9 cellular contexts compared by ENCODE assay signal in genomic region chr2:159755788-159756187, GRCh38. TPM values are rescaled to one million over a fixed set of nuclear protein-coding genes. Genes with fewer than 3 reads are reported as not detected.
DNase-seq lines count a peak whose midpoint lies in the region; ATAC-seq and TF ChIP-seq lines count a peak whose summit lies in the region.
"Had no signal": no experiment of that assay in that cellular context is flagged by ENCODE, and none has a peak within 500 bp of the region (broad histone marks: within the 10 kb centered on the region; RNA-seq: fewer than 3 reads in every experiment).

No MANE protein-coding gene starts in this region.

- in situ Hi-C loops in GM13976 (cut with MboI; ENCODE audit: low sequenced_read_pairs, unreplicated experiment): no loop called here

- no peaks in the 10 kb centered on the region for H3K9me3 ChIP-seq in cardiac muscle cell (ENCODE audit: low read depth)
- H3K9me3 ChIP-seq: tibial nerve had no signal

- no peaks in the 10 kb centered on the region for H3K27me3 ChIP-seq in cardiac muscle cell
- H3K27me3 ChIP-seq: tibial nerve had no signal

- intact Hi-C loops in Right ventricle myocardium inferior (cut with DNase I): loop anchor here (5.0 kb wide), 1 partner anchor 43 kb away; the partner anchor contains the start of gene MARCHF7

- no peaks in the 10 kb centered on the region for H3K36me3 Mint-ChIP-seq in stimulated activated effector memory CD8-positive, alpha-beta T cell treated with anti-CD3 and anti-CD28 coated beads, Interleukin-12 subunit alpha, Interleukin-12 subunit beta, amount 100 ng/mL, for 72 hours

- TF ChIP-seq CTCF in cardiac muscle cell (IDR thresholded peaks at IDR 0.05; ENCODE audit: low read depth, low read length): peak; percentile 36
- TF ChIP-seq CTCF in GM13976 (IDR thresholded peaks at IDR 0.05; ENCODE audit: borderline replicate concordance, control extremely low read depth, extremely low read depth, insufficient read depth, missing control alignments): no peak

- ATAC-seq in Right ventricle myocardium inferior (no peak), esophagus mucosa (peak; percentile 98), HG03095 (IDR thresholded peaks at IDR 0.05; ENCODE audit: unreplicated experiment) (no peak)
- ATAC-seq in stimulated activated effector memory CD8-positive, alpha-beta T cell treated with anti-CD3 and anti-CD28 coated beads, Interleukin-12 subunit alpha, Interleukin-12 subunit beta, amount 100 ng/mL, for 72 hours: peak; percentile 100

- no peaks in the 10 kb centered on the region for H3K9me3 Mint-ChIP-seq in stimulated activated effector memory CD8-positive, alpha-beta T cell treated with anti-CD3 and anti-CD28 coated beads, Interleukin-12 subunit alpha, Interleukin-12 subunit beta, amount 100 ng/mL, for 72 hours

- no peak overlapping the region for H3K27ac Mint-ChIP-seq in stimulated activated effector memory CD8-positive, alpha-beta T cell treated with anti-CD3 and anti-CD28 coated beads, Interleukin-12 subunit alpha, Interleukin-12 subunit beta, amount 100 ng/mL, for 72 hours

- DNase-seq in cardiac muscle cell (ENCODE audit: low read depth in 1 of 2, low spot score in 1 of 2) (peak; percentile 2 to 25), Right ventricle myocardium inferior (ENCODE audit: missing footprints) (no peak), NAMALWA (ENCODE audit: low spot score) (peak; percentile 30), GM13976 (ENCODE audit: low spot score) (no peak), KG1 (lab: John Stamatoyannopoulos, UW) (no peak)
- no peak for DNase-seq in stimulated activated effector memory CD8-positive, alpha-beta T cell treated with anti-CD3 and anti-CD28 coated beads, Interleukin-12 subunit alpha, Interleukin-12 subunit beta, amount 100 ng/mL, for 72 hours (ENCODE audit: low spot score in 2 of 2)

- no peak overlapping the region for H3K4me3 Mint-ChIP-seq in stimulated activated effector memory CD8-positive, alpha-beta T cell treated with anti-CD3 and anti-CD28 coated beads, Interleukin-12 subunit alpha, Interleukin-12 subunit beta, amount 100 ng/mL, for 72 hours

- H3K36me3 ChIP-seq in cardiac muscle cell: peaks cover 61% of the 10 kb centered on the region

- H3K4me1 ChIP-seq in cardiac muscle cell (ENCODE audit: low read depth): peaks cover 4% of the 10 kb centered on the region

- H3K4me3 ChIP-seq in cardiac muscle cell: no peak overlapping the region
- H3K4me3 ChIP-seq: tibial nerve had no signal

- H3K4me1 Mint-ChIP-seq in stimulated activated effector memory CD8-positive, alpha-beta T cell treated with anti-CD3 and anti-CD28 coated beads, Interleukin-12 subunit alpha, Interleukin-12 subunit beta, amount 100 ng/mL, for 72 hours: peaks cover 5% of the 10 kb centered on the region

- H3K27ac ChIP-seq in cardiac muscle cell: peak overlapping the region; percentile 49
- H3K27ac ChIP-seq: tibial nerve had no signal

RNA-seq across cellular contexts. Expression of gene CD302, which starts 42.2 kb away (rescaled TPM):
- total RNA-seq in cardiac muscle cell (0.07 and 0.42 TPM in 2 replicates), Right ventricle myocardium inferior (21.9 TPM), esophagus mucosa (1.6 TPM)
- 0.65 and 1.3 TPM in 2 replicates for polyA plus RNA-seq in cardiac muscle cell

RNA-seq across cellular contexts. Expression of gene MARCHF7, which starts 43.5 kb away (rescaled TPM):
- total RNA-seq in cardiac muscle cell (112 and 155 TPM in 2 replicates), Right ventricle myocardium inferior (79.3 TPM), esophagus mucosa (86.3 TPM)
- polyA plus RNA-seq in cardiac muscle cell: 118 and 196 TPM in 2 replicates

Comparison
In these comparisons a context has a peak if more than half of its experiments do, and no peak if none do; other contexts are left out.
1. DNase-seq: peak in cardiac muscle cell (2 of 2) and NAMALWA (single experiment); none in Right ventricle myocardium inferior (single experiment), stimulated activated effector memory CD8-positive, alpha-beta T cell treated with anti-CD3 and anti-CD28 coated beads, Interleukin-12 subunit alpha, Interleukin-12 subunit beta, amount 100 ng/mL, for 72 hours (0 of 2), GM13976 (single experiment) and KG1 (single experiment).
2. ATAC-seq: peak in esophagus mucosa (single experiment) and stimulated activated effector memory CD8-positive, alpha-beta T cell treated with anti-CD3 and anti-CD28 coated beads, Interleukin-12 subunit alpha, Interleukin-12 subunit beta, amount 100 ng/mL, for 72 hours (single experiment); none in Right ventricle myocardium inferior (single experiment) and HG03095 (single experiment).